25 cellular contexts compared by ENCODE assay signal in genomic region chr11:19923631-19924030, GRCh38.
"Had no signal": no experiment of that assay in that cellular context is flagged by ENCODE, and none has a peak within 500 bp of the region (broad histone marks: within the 10 kb centered on the region; RNA-seq: fewer than 3 reads in every experiment).

No MANE protein-coding gene starts in this region.

- H3K4me3 ChIP-seq: esophagus squamous epithelium, heart right ventricle, left lung, prostate gland, right atrium auricular region, smooth muscle cell had no signal

- H3K27ac Mint-ChIP-seq: effector memory CD8-positive, alpha-beta T cell; naive thymus-derived CD8-positive, alpha-beta T cell; stimulated activated effector memory CD8-positive, alpha-beta T cell treated with anti-CD3 and anti-CD28 coated beads, Interleukin-12 subunit alpha, Interleukin-12 subunit beta, amount 100 ng/mL, for 72 hours; type B pancreatic cell had no signal

- H2AFZ ChIP-seq: parathyroid adenoma had no signal

- H3K4me3 Mint-ChIP-seq: effector memory CD8-positive, alpha-beta T cell; naive thymus-derived CD8-positive, alpha-beta T cell; stimulated activated effector memory CD8-positive, alpha-beta T cell treated with anti-CD3 and anti-CD28 coated beads, Interleukin-12 subunit alpha, Interleukin-12 subunit beta, amount 100 ng/mL, for 72 hours had no signal

- H3K27ac ChIP-seq: esophagus squamous epithelium, heart right ventricle, left lung, parathyroid adenoma, prostate gland, right atrium auricular region had no signal

- H3K27me3 Mint-ChIP-seq: type B pancreatic cell had no signal

- H3K9me3 Mint-ChIP-seq: effector memory CD8-positive, alpha-beta T cell; stimulated activated effector memory CD8-positive, alpha-beta T cell treated with anti-CD3 and anti-CD28 coated beads, Interleukin-12 subunit alpha, Interleukin-12 subunit beta, amount 100 ng/mL, for 72 hours; type B pancreatic cell had no signal

- H3K9ac ChIP-seq: parathyroid adenoma had no signal

- H3K4me1 Mint-ChIP-seq: naive thymus-derived CD8-positive, alpha-beta T cell; stimulated activated effector memory CD8-positive, alpha-beta T cell treated with anti-CD3 and anti-CD28 coated beads, Interleukin-12 subunit alpha, Interleukin-12 subunit beta, amount 100 ng/mL, for 72 hours had no signal

- H3K9me3 ChIP-seq: esophagus squamous epithelium, heart right ventricle, left lung, prostate gland, right atrium auricular region had no signal

- H3K36me3 Mint-ChIP-seq: naive thymus-derived CD8-positive, alpha-beta T cell; stimulated activated effector memory CD8-positive, alpha-beta T cell treated with anti-CD3 and anti-CD28 coated beads, Interleukin-12 subunit alpha, Interleukin-12 subunit beta, amount 100 ng/mL, for 72 hours; type B pancreatic cell had no signal

- H3K79me2 ChIP-seq: parathyroid adenoma had no signal

- H3K27me3 ChIP-seq: esophagus squamous epithelium, heart right ventricle, left lung, right atrium auricular region had no signal

- H3K4me1 ChIP-seq: parathyroid adenoma, prostate gland, right atrium auricular region had no signal

- H3K4me2 ChIP-seq: smooth muscle cell had no signal

- DNase-seq: cortex of kidney; effector memory CD8-positive, alpha-beta T cell; erythroblast; esophagus squamous epithelium; glutamatergic neuron; heart right ventricle; hippocampal formation; left cardiac atrium; left lung; mammary epithelial cell; mesendoderm; naive thymus-derived CD8-positive, alpha-beta T cell; occipital lobe; stimulated activated CD4-positive, alpha-beta T cell treated with anti-CD3 and anti-CD28 coated beads, Interleukin-12 subunit alpha, Interleukin-12 subunit beta, amount 100 ng/mL, for 4 hours; stimulated activated CD4-positive, alpha-beta T cell treated with anti-CD3 and anti-CD28 coated beads, Interleukin-2, amount 100 ng/mL, for 24 hours; stimulated activated CD4-positive, alpha-beta T cell treated with anti-CD3 and anti-CD28 coated beads, Interleukin-4, amount 100 ng/mL, for 24 hours; stimulated activated naive CD4-positive, alpha-beta T cell treated with Interleukin-2 at 50 U/mL for 16 hours; substantia nigra had no signal

- H3K36me3 ChIP-seq: esophagus squamous epithelium, left lung, prostate gland, right atrium auricular region had no signal

- ATAC-seq: effector memory CD8-positive, alpha-beta T cell; heart right ventricle; left cardiac atrium; left lung; naive thymus-derived CD8-positive, alpha-beta T cell; sciatic nerve; stimulated activated effector memory CD8-positive, alpha-beta T cell treated with anti-CD3 and anti-CD28 coated beads, Interleukin-12 subunit alpha, Interleukin-12 subunit beta, amount 100 ng/mL, for 72 hours had no signal
